Comparison of ENCODE assay signal across 16 cellular contexts in the genomic region with DNA sequence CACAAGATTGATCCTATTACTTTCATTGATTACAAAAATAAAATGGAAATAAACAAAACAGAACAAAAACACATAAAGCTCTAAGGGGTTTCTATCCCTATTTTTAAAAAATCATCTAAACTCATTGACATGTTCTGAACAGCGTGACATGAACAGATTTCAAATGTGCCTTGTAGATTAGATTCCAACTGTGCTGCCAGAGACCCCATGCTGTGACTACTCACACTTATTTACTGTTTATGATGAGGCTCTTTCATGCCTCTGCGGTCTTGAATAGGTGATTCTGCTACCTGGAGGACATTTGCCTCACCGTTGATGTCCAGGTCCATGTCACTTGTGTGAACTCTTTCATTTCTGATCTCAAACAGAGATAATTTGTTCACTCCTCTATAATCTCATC.
DNase-seq lines count a peak whose midpoint lies in the region; ATAC-seq lines count a peak whose summit lies in the region.
"Had no signal": no experiment of that assay in that cellular context is flagged by ENCODE, and none has a peak within 500 bp of the region (broad histone marks: within the 10 kb centered on the region; RNA-seq: fewer than 3 reads in every experiment).

No MANE protein-coding gene starts in this region.

- ATAC-seq in HG03097 (IDR thresholded peaks at IDR 0.05; ENCODE audit: low FRiP score, unreplicated experiment): no peak
- ATAC-seq: GM23338 had no signal

- in situ Hi-C loops in KBM-7 (cut with MboI; ENCODE audit: low pct_unique_long_range_greater_than_20kb, low sequenced_read_pairs): no loop called here

- peak; percentile 66 for DNase-seq in COR-L47 (lab: John Stamatoyannopoulos, UW)
- peak; percentile 85 for DNase-seq in NCI-H146 (lab: John Stamatoyannopoulos, UW)
- DNase-seq in NCI-H2171 treated with DMSO at 0.1 percent for 48 hours (lab: John Stamatoyannopoulos, UW): peak; percentile 83
- peak; percentile 39 for DNase-seq in NCI-H748 (lab: John Stamatoyannopoulos, UW; ENCODE audit: unreplicated experiment)
- DNase-seq in central memory CD4-positive, alpha-beta T cell: no peak
- no peak for DNase-seq in KBM-7
- no peak for DNase-seq in NK-92 treated with Interleukin-12 subunit alpha and Interleukin-12 subunit beta, amount 100 ng/mL, for 24 hours (lab: John Stamatoyannopoulos, UW)
- DNase-seq: CD8-positive, alpha-beta memory T cell; DMS 273 treated with DMSO at 0.1 percent for 48 hours; Karpas-422; MG63; NCI-H1105; NCI-H2107; NCI-H526 treated with DMSO at 0.1 percent for 48 hours had no signal

Comparison
In these comparisons a context has a peak if more than half of its experiments do, and no peak if none do; other contexts are left out.
1. DNase-seq: peak in COR-L47 (single experiment), NCI-H146 (single experiment), NCI-H2171 treated with DMSO at 0.1 percent for 48 hours (single experiment) and NCI-H748 (single experiment); none in central memory CD4-positive, alpha-beta T cell (single experiment), KBM-7 (single experiment) and NK-92 treated with Interleukin-12 subunit alpha and Interleukin-12 subunit beta, amount 100 ng/mL, for 24 hours (single experiment).